10 cellular contexts compared by ENCODE assay signal in the genomic region with DNA sequence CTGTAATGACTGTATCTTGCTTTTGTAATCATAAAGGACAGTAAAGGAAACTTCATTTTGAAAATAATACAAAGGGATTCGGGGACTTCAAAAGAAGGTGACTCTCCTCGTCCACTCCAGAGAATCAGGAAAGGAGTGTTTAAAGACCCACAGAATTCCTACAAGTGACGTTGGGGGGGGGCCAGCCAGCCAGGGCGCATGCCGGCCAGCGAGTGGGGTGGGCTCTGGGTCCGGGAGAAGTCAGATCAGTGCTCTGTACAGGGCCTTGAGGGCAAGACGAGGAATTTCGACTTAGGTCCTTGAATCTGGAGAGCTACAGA. TPM values are rescaled to one million over a fixed set of nuclear protein-coding genes. Genes with fewer than 3 reads are reported as not detected.
DNase-seq lines count a peak whose midpoint lies in the region; ATAC-seq and TF ChIP-seq lines count a peak whose summit lies in the region.
"Had no signal": no experiment of that assay in that cellular context is flagged by ENCODE, and none has a peak within 500 bp of the region (broad histone marks: within the 10 kb centered on the region; RNA-seq: fewer than 3 reads in every experiment).

No MANE protein-coding gene starts in this region.

- peak in 1 of 8 donors; percentile 2 for ATAC-seq in heart right ventricle
- ATAC-seq in naive thymus-derived CD8-positive, alpha-beta T cell: no peak

- peaks cover 0 to 67% (median 47%) of the 10 kb centered on the region in 9 donors for H3K4me1 ChIP-seq in heart right ventricle
- H3K4me1 ChIP-seq in urinary bladder (ENCODE audit: insufficient read depth): no peaks in the 10 kb centered on the region

- H3K9me3 ChIP-seq in heart right ventricle: no peaks in the 10 kb centered on the region

- WGBS in heart right ventricle, 2 donors: 51 to 62% methylated on average over 9 of the region's 9 CpGs
- WGBS in urinary bladder: 28% methylated on average over 9 of the region's 9 CpGs

- peaks cover 15 to 40% (median 34%) of the 10 kb centered on the region in 4 donors for H3K4me1 Mint-ChIP-seq in naive thymus-derived CD8-positive, alpha-beta T cell

- H3K4me3 Mint-ChIP-seq in naive thymus-derived CD8-positive, alpha-beta T cell: peak overlapping the region; percentile 65 to 81 (median 76)

- POLR2A ChIA-PET in naive thymus-derived CD8-positive, alpha-beta T cell (lab: Charles Lee): interaction anchor here (1.3 to 1.9 kb wide), 2 partner anchors 31 to 58 kb away, joined by 3 to 7 read pairs; no protein-coding TSS in a partner anchor

- H3K27ac Mint-ChIP-seq in naive thymus-derived CD8-positive, alpha-beta T cell: peak overlapping the region in 6 of 10 donors; percentile 31 to 83 (median 70)

- H3K9me3 Mint-ChIP-seq in naive thymus-derived CD8-positive, alpha-beta T cell: no peaks in the 10 kb centered on the region

- H3K4me3 ChIP-seq in heart right ventricle (peak overlapping the region in 9 of 10 donors; percentile 65 to 99 (median 91)), coronary artery (peak overlapping the region; percentile 98), urinary bladder (ENCODE audit: low read depth, low read length) (peak overlapping the region; percentile 93)

- H3K36me3 Mint-ChIP-seq in naive thymus-derived CD8-positive, alpha-beta T cell: no peaks in the 10 kb centered on the region

- DNase-seq in heart right ventricle (no peak), cardiac septum (ENCODE audit: low spot score) (no peak), coronary artery (ENCODE audit: low spot score) (no peak), NCI-H2107 treated with DMSO at 0.1 percent for 48 hours (lab: John Stamatoyannopoulos, UW; ENCODE audit: unreplicated experiment) (no peak)
- DNase-seq in naive thymus-derived CD8-positive, alpha-beta T cell: no peak
- no peak for DNase-seq in activated effector memory CD4-positive, alpha-beta T cell treated with anti-CD3 and anti-CD28 coated beads, Interleukin-2, amount 50 U/mL, for 16 hours
- DNase-seq in activated CD4-positive, alpha-beta T cell treated with anti-CD3 and anti-CD28 coated beads for 1 hour: no peak
- DNase-seq: NCI-H1930 had no signal

- no peak for TF ChIP-seq CTCF in heart right ventricle (IDR thresholded peaks at IDR 0.05)
- no peak for TF ChIP-seq CTCF in coronary artery (IDR thresholded peaks at IDR 0.05)

- no peaks in the 10 kb centered on the region for H3K36me3 ChIP-seq in heart right ventricle
- no peaks in the 10 kb centered on the region for H3K36me3 ChIP-seq in urinary bladder (ENCODE audit: insufficient read depth)

- peaks cover 2 to 19% (median 13%) of the 10 kb centered on the region in 5 donors for H3K27me3 Mint-ChIP-seq in naive thymus-derived CD8-positive, alpha-beta T cell

- peak overlapping the region; percentile 89 to 99 (median 95) for H3K27ac ChIP-seq in heart right ventricle
- H3K27ac ChIP-seq in coronary artery: peak overlapping the region; percentile 95 to 99
- H3K27ac ChIP-seq in urinary bladder (ENCODE audit: low read depth): peak overlapping the region; percentile 93

- intact Hi-C loops in heart right ventricle (cut with DNase I) (loop anchor here in 6 of 10 donors (2.0 to 5.0 kb wide), 5 partner anchors 33 to 137 kb away; no protein-coding TSS in a partner anchor), cardiac septum (cut with DNase I) (loop anchor here (5.0 to 10.0 kb wide), 2 partner anchors 33 to 134 kb away; no protein-coding TSS in a partner anchor)

- H3K27me3 ChIP-seq in heart right ventricle: peaks cover 0 to 37% (median 0%) of the 10 kb centered on the region in 7 donors

RNA-seq across cellular contexts. Expression of gene CD9, which starts 1.0 kb away (rescaled TPM):
- total RNA-seq in heart right ventricle: 10 to 100 TPM; 24.8 to 70.4 (median 52.8) TPM
- 100 to 1,000 TPM in 1 of 2 donors, 10 to 100 TPM in 1; 52.3 to 109 TPM for polyA plus RNA-seq in heart right ventricle
- 70.2 TPM for total RNA-seq in cardiac septum
- 10 to 100 TPM in 1 of 2 experiments, 1 to 10 TPM in 1; 7.9 to 11.7 TPM for total RNA-seq in naive thymus-derived CD8-positive, alpha-beta T cell
- 10 to 100 TPM; 23.4 to 43.4 (median 41.7) TPM for polyA plus RNA-seq in naive thymus-derived CD8-positive, alpha-beta T cell
- total RNA-seq in urinary bladder: 215 TPM
- polyA plus RNA-seq in urinary bladder: 554 TPM
- polyA plus RNA-seq: neural cell had no signal
